ENCODE assay signal across 8 cellular contexts in the genomic region with DNA sequence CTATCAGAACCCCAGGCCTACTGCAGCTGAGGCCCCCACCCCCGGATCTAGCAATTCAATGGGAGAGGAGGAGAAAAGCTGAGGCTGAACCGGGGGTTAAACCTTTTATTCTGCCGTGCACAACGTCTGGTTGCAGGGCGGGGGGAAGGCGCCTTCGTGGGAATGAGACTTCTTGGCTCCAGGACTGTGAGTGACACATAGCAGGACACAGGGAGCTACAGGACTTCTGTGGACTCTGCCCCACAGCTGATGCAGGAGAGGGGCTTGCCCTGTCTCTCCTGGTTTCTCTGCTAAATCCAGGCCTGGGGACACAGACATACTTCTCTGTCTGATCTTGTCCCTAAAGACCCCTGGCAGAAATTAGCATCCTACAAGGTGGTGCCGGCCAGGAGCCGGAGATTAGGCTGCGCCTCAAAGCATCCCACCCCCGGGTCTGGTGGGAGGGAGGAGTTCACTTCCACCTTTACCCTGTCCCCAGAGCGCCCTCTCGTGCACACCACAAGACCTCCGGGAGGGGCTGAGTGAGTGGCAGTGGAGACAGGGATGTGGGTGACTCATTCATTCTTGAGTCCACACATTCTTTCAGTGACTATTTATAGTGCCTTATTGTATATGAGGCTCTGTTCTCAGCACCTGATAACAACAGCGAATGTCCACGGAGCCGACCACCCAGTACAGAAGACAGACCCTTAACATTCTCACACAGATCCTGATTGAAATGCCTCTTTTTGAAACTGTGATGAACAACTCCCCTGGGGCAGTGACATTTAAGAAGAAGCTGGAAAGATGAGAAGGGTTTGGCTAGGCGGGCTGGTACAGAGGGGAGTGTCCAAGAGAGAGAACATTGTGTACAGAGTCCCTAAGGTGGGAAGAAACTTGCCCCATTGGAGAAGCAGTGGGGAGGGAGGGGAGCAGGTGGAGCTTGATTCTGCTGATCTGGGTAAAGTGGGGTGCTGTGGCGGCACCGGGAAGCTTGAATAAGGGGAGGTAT. TPM values are rescaled to one million over a fixed set of nuclear protein-coding genes. Genes with fewer than 3 reads are reported as not detected.
DNase-seq lines count a peak whose midpoint lies in the region; ATAC-seq and TF ChIP-seq lines count a peak whose summit lies in the region.

No MANE protein-coding gene starts in this region.

- peak overlapping the region; percentile 87 for H3K27ac ChIP-seq in RWPE1

- DNase-seq in EH (ENCODE audit: low read depth) (peak; percentile 94), RWPE1 (ENCODE audit: low spot score) (peak; percentile 91), endothelial cell (ENCODE audit: low spot score) (peak; percentile 66), mucosa of gallbladder (ENCODE audit: low spot score) (peak; percentile 79), DMS114 treated with DMSO at 0.1 percent for 48 hours (lab: John Stamatoyannopoulos, UW; ENCODE audit: unreplicated experiment) (no peak), SHP77 treated with DMSO at 0.1 percent for 48 hours (lab: John Stamatoyannopoulos, UW) (no peak)
- DNase-seq in activated CD4-positive, CD25-positive, alpha-beta regulatory T cell treated with anti-CD3 and anti-CD28 coated beads, Interleukin-2, amount 50 U/mL, for 72 hours, result no peak

- peak overlapping the region; percentile 4 for H3K4me3 Mint-ChIP-seq in endothelial cell (ENCODE audit: unreplicated experiment)

- H3K27me3 Mint-ChIP-seq in endothelial cell (ENCODE audit: unreplicated experiment), result peaks cover 9% of the 10 kb centered on the region

- TF ChIP-seq CTCF in RWPE1 (conservative IDR thresholded peaks at IDR 0.05; ENCODE audit: low read depth) (peak; percentile 42; the same call in 1 of the 2 replicates), endothelial cell (IDR thresholded peaks at IDR 0.05; ENCODE audit: unreplicated experiment) (peak; percentile 25)

- peak; percentile 55 for ATAC-seq in HG02884 (IDR thresholded peaks at IDR 0.05; ENCODE audit: unreplicated experiment)

- no peaks in the 10 kb centered on the region for H3K9me3 Mint-ChIP-seq in endothelial cell (ENCODE audit: unreplicated experiment)

- H3K4me1 Mint-ChIP-seq in endothelial cell (ENCODE audit: unreplicated experiment), result peaks cover 29% of the 10 kb centered on the region

- H3K27ac Mint-ChIP-seq in endothelial cell (ENCODE audit: unreplicated experiment), result peak overlapping the region; percentile 14

- POLR2A ChIA-PET in RWPE1 (lab: Yijun Ruan, JAX; ENCODE audit: low non-redundant PET), result interaction anchor here (0.5 kb wide), 1 partner anchor 149 kb away, joined by 3 read pairs; the partner anchor contains the start of gene MYLIP

- no peaks in the 10 kb centered on the region for H3K36me3 Mint-ChIP-seq in endothelial cell (ENCODE audit: low read depth, unreplicated experiment)

- CTCF ChIA-PET in RWPE1 (lab: Yijun Ruan, JAX), result interaction anchor here (0.6 to 1.2 kb wide), 7 partner anchors 9 to 319 kb away, joined by 3 to 4 read pairs (median 4); no protein-coding TSS in a partner anchor

RNA-seq across cellular contexts. Expression of gene GMPR, which starts 38.9 kb away (rescaled TPM):
- total RNA-seq in endothelial cell (ENCODE audit: unreplicated experiment), result 1.8 TPM
- 10.4 TPM for total RNA-seq in mucosa of gallbladder

Comparison
In these comparisons a context has a peak if more than half of its experiments do, and no peak if none do; other contexts are left out.
1. DNase-seq: peak in EH (single experiment), RWPE1 (single experiment), endothelial cell (single experiment) and mucosa of gallbladder (single experiment); none in DMS114 treated with DMSO at 0.1 percent for 48 hours (single experiment), activated CD4-positive, CD25-positive, alpha-beta regulatory T cell treated with anti-CD3 and anti-CD28 coated beads, Interleukin-2, amount 50 U/mL, for 72 hours (single experiment) and SHP77 treated with DMSO at 0.1 percent for 48 hours (single experiment).